Comparison of ENCODE assay signal across 8 cellular contexts in the genomic region with DNA sequence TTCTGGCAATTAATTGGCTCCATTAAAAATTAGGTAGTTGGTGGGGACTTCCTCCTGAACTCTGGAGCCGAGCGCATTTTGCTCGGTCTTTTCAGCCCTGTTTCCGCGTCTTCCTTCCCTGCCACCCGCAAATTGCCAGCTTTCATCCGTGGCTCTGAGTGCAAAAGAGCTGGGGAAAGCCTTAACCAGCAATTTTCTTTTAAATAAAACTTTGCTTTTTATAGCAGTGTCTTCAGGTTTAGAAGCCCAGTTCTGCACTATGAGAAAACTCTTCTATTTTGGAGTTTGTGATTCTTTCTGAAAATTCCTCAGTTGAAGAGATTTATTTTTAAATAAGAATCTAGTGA. TPM values are rescaled to one million over a fixed set of nuclear protein-coding genes. Genes with fewer than 3 reads are reported as not detected.
A peak's percentile ranks its signal among the peaks of the same experiment; 100 is the strongest.
DNase-seq lines count a peak whose midpoint lies in the region; TF ChIP-seq lines count a peak whose summit lies in the region.

No MANE protein-coding gene starts in this region.

- CTCF ChIA-PET in RWPE1 (lab: Yijun Ruan, JAX), result no interaction called here

- H3K4me1 Mint-ChIP-seq in progenitor cell of endocrine pancreas (ENCODE audit: low read depth), result peaks cover 30% of the 10 kb centered on the region

- no peak for TF ChIP-seq EP300 in esophagus muscularis mucosa (IDR thresholded peaks at IDR 0.05)

- no peak for TF ChIP-seq CTCF in GM12864 (IDR thresholded peaks at IDR 0.05; ENCODE audit: low read depth, low read length, missing control alignments)
- TF ChIP-seq CTCF in RWPE1 (conservative IDR thresholded peaks at IDR 0.05; ENCODE audit: low read depth), result no peak
- TF ChIP-seq CTCF in esophagus muscularis mucosa (IDR thresholded peaks at IDR 0.05), result no peak
- TF ChIP-seq CTCF in progenitor cell of endocrine pancreas (IDR thresholded peaks at IDR 0.05; ENCODE audit: unreplicated experiment), result no peak
- TF ChIP-seq CTCF in GM13977 (IDR thresholded peaks at IDR 0.05; ENCODE audit: extremely low read depth, insufficient read depth, missing control alignments), result no peak

- peak overlapping the region; percentile 94 for H3K27ac ChIP-seq in RWPE1
- peak overlapping the region; percentile 96 to 100 (median 98) for H3K27ac ChIP-seq in esophagus muscularis mucosa (replicated peaks in 1 of 4)

- TF ChIP-seq POLR2A in esophagus muscularis mucosa (IDR thresholded peaks at IDR 0.05; ENCODE audit: low read depth), result no peak

- H3K36me3 ChIP-seq in esophagus muscularis mucosa, result peaks cover 0 to under 1% (median 0%) of the 10 kb centered on the region in 4 donors

- DNase-seq in GM12864 (ENCODE audit: low read depth) (no peak), RWPE1 (ENCODE audit: low spot score) (no peak), esophagus muscularis mucosa (ENCODE audit: extremely low spot score) (no peak), progenitor cell of endocrine pancreas (ENCODE audit: low spot score, unreplicated experiment) (no peak), NCI-H146 (lab: John Stamatoyannopoulos, UW) (no peak), GM13977 (ENCODE audit: low spot score) (no peak), T-helper 9 cell (no peak), hepatic stellate cell (ENCODE audit: low spot score) (no peak)

- H3K27me3 Mint-ChIP-seq in progenitor cell of endocrine pancreas, result no peaks in the 10 kb centered on the region

- peaks cover 8% of the 10 kb centered on the region for H3K36me3 Mint-ChIP-seq in progenitor cell of endocrine pancreas (ENCODE audit: insufficient read depth)

- H3K9me3 Mint-ChIP-seq in progenitor cell of endocrine pancreas (ENCODE audit: low read depth), result no peaks in the 10 kb centered on the region

- H3K4me3 ChIP-seq in GM12864 (ENCODE audit: low read depth, low read length) (peak overlapping the region; percentile 88), esophagus muscularis mucosa (peak overlapping the region; percentile 95 to 99 (median 96))

- intact Hi-C loops in esophagus muscularis mucosa (cut with DNase I), result loop anchor here (5.0 kb wide), 2 partner anchors 104 to 154 kb away; a partner anchor contains a TSS

- POLR2A ChIA-PET in RWPE1 (lab: Yijun Ruan, JAX; ENCODE audit: low non-redundant PET), result interaction anchor here (1.1 kb wide), 1 partner anchor 20 kb away, joined by 3 read pairs; no protein-coding TSS in a partner anchor

- no peaks in the 10 kb centered on the region for H3K27me3 ChIP-seq in esophagus muscularis mucosa

- WGBS in esophagus muscularis mucosa, result 0% methylated on average over 7 of the region's 7 CpGs

- peak overlapping the region; percentile 97 for H3K4me3 Mint-ChIP-seq in progenitor cell of endocrine pancreas (ENCODE audit: low read depth)

- no peaks in the 10 kb centered on the region for H3K9me3 ChIP-seq in esophagus muscularis mucosa

- in situ Hi-C loops in GM13977 (cut with MboI; ENCODE audit: low pct_unique_long_range_greater_than_20kb, low sequenced_read_pairs, unreplicated experiment), result no loop called here

- peak overlapping the region; percentile 98 for H3K27ac Mint-ChIP-seq in progenitor cell of endocrine pancreas

- peaks cover 34 to 57% (median 51%) of the 10 kb centered on the region in 4 donors for H3K4me1 ChIP-seq in esophagus muscularis mucosa

RNA-seq across cellular contexts. Expression of a gene that starts 0.7 kb away (rescaled TPM):
- 10 to 100 TPM; 47.3 to 78.2 (median 63.0) TPM for total RNA-seq in esophagus muscularis mucosa
- 26.3 and 27.0 TPM in 2 replicates for total RNA-seq in progenitor cell of endocrine pancreas

RNA-seq across cellular contexts. Expression of a gene that starts 0.8 kb away (rescaled TPM):
- total RNA-seq in esophagus muscularis mucosa (not detected), progenitor cell of endocrine pancreas (not detected in 2 replicates)

RNA-seq across cellular contexts. Expression of a gene that starts 56.0 kb away (rescaled TPM):
- 1 to 10 TPM in 1 of 4 donors, under 1 TPM in 1, not detected in 2; 0.71 to 1.5 TPM for total RNA-seq in esophagus muscularis mucosa
- not detected in 2 replicates for total RNA-seq in progenitor cell of endocrine pancreas
